9 cellular contexts compared by ENCODE assay signal in genomic region chr1:17335821-17336718, GRCh38. TPM values are rescaled to one million over a fixed set of nuclear protein-coding genes. Genes with fewer than 3 reads are reported as not detected.
DNase-seq lines count a peak whose midpoint lies in the region; ATAC-seq and TF ChIP-seq lines count a peak whose summit lies in the region.
"Had no signal": no experiment of that assay in that cellular context is flagged by ENCODE, and none has a peak within 500 bp of the region (broad histone marks: within the 10 kb centered on the region; RNA-seq: fewer than 3 reads in every experiment).

No MANE protein-coding gene starts in this region.

- CTCF ChIA-PET in activated CD4-positive, alpha-beta T cell treated with anti-CD3 and anti-CD28 coated beads, Interleukin-2, amount 10 ng/mL, durations not matched to agents 7 days and 5 days (lab: Charles Lee) = interaction anchor here (1.4 kb wide), 1 partner anchor 261 kb away, joined by 3 read pairs; no protein-coding TSS in a partner anchor

- H3K4me3 ChIP-seq in GM12875 (ENCODE audit: low read depth, low read length) = no peak overlapping the region

- no peaks in the 10 kb centered on the region for H3K4me1 Mint-ChIP-seq in activated CD4-positive, alpha-beta T cell treated with anti-CD3 and anti-CD28 coated beads, Interleukin-2, amount 10 ng/mL, durations not matched to agents 7 days and 5 days

- H3K27ac ChIP-seq in 22Rv1 = no peak overlapping the region

- POLR2A ChIA-PET in activated CD4-positive, alpha-beta T cell treated with anti-CD3 and anti-CD28 coated beads, Interleukin-2, amount 10 ng/mL, durations not matched to agents 7 days and 5 days (lab: Charles Lee) = no interaction called here

- peak; percentile 95 for TF ChIP-seq CTCF in 22Rv1 (IDR thresholded peaks at IDR 0.05)
- TF ChIP-seq CTCF in GM12875 (IDR thresholded peaks at IDR 0.05; ENCODE audit: borderline replicate concordance, insufficient read depth, low read depth, low read length) = peak; percentile 77

- no peak for ATAC-seq in GM18873 (IDR thresholded peaks at IDR 0.05; ENCODE audit: low FRiP score, unreplicated experiment)

- no peaks in the 10 kb centered on the region for H3K36me3 Mint-ChIP-seq in activated CD4-positive, alpha-beta T cell treated with anti-CD3 and anti-CD28 coated beads, Interleukin-2, amount 10 ng/mL, durations not matched to agents 7 days and 5 days (ENCODE audit: low read depth)

- H3K27ac Mint-ChIP-seq in activated CD4-positive, alpha-beta T cell treated with anti-CD3 and anti-CD28 coated beads, Interleukin-2, amount 10 ng/mL, durations not matched to agents 7 days and 5 days = no peak overlapping the region

- H3K4me3 Mint-ChIP-seq in activated CD4-positive, alpha-beta T cell treated with anti-CD3 and anti-CD28 coated beads, Interleukin-2, amount 10 ng/mL, durations not matched to agents 7 days and 5 days = no peak overlapping the region

- DNase-seq in NCI-H2196 (lab: John Stamatoyannopoulos, UW; ENCODE audit: unreplicated experiment) (peak; percentile 88), dermis microvascular lymphatic vessel endothelial cell (ENCODE audit: low read depth in 2 of 2) (peak; percentile 10 to 56), medulla oblongata (ENCODE audit: extremely low spot score) (peak; percentile 50)
- peak; percentile 70 for DNase-seq in activated CD4-positive, alpha-beta T cell treated with anti-CD3 and anti-CD28 coated beads, Interleukin-2, amount 10 ng/mL, durations not matched to agents 7 days and 5 days
- DNase-seq in stimulated activated CD8-positive, alpha-beta memory T cell treated with anti-CD3 and anti-CD28 coated beads, Interleukin-15, amount 100 ng/mL, for 1 hour (ENCODE audit: low read depth) = peak; percentile 39

- peaks cover 1% of the 10 kb centered on the region for H3K27me3 Mint-ChIP-seq in activated CD4-positive, alpha-beta T cell treated with anti-CD3 and anti-CD28 coated beads, Interleukin-2, amount 10 ng/mL, durations not matched to agents 7 days and 5 days

- H3K9me3 Mint-ChIP-seq in activated CD4-positive, alpha-beta T cell treated with anti-CD3 and anti-CD28 coated beads, Interleukin-2, amount 10 ng/mL, durations not matched to agents 7 days and 5 days = no peaks in the 10 kb centered on the region

RNA-seq across cellular contexts. Expression of gene PADI4, which starts 28.1 kb away (rescaled TPM):
- total RNA-seq in activated CD4-positive, alpha-beta T cell treated with anti-CD3 and anti-CD28 coated beads, Interleukin-2, amount 10 ng/mL, durations not matched to agents 7 days and 5 days = under 1 TPM; 0.17 to 0.23 TPM
- not detected in 2 replicates for total RNA-seq in dermis microvascular lymphatic vessel endothelial cell

RNA-seq across cellular contexts. Expression of gene PADI6, which starts 35.9 kb away (rescaled TPM):
- total RNA-seq in activated CD4-positive, alpha-beta T cell treated with anti-CD3 and anti-CD28 coated beads, Interleukin-2, amount 10 ng/mL, durations not matched to agents 7 days and 5 days = under 1 TPM; 0.10 TPM
- total RNA-seq in dermis microvascular lymphatic vessel endothelial cell = not detected in 2 replicates
- total RNA-seq: skeletal muscle tissue had no signal

Comparison
In these comparisons a context has a peak if more than half of its experiments do, and no peak if none do; other contexts are left out.
1. DNase-seq: peak in every context shown above with its lines; median percentile 88 in NCI-H2196; 70 in activated CD4-positive, alpha-beta T cell treated with anti-CD3 and anti-CD28 coated beads, Interleukin-2, amount 10 ng/mL, durations not matched to agents 7 days and 5 days; 50 in medulla oblongata; 39 in stimulated activated CD8-positive, alpha-beta memory T cell treated with anti-CD3 and anti-CD28 coated beads, Interleukin-15, amount 100 ng/mL, for 1 hour; 33 in dermis microvascular lymphatic vessel endothelial cell.